ENCODE assay signal across 11 cellular contexts in genomic region chr1:202161151-202162048, GRCh38. TPM values are rescaled to one million over a fixed set of nuclear protein-coding genes. Genes with fewer than 3 reads are reported as not detected.
A peak's percentile ranks its signal among the peaks of the same experiment; 100 is the strongest.
DNase-seq lines count a peak whose midpoint lies in the region; ATAC-seq and TF ChIP-seq lines count a peak whose summit lies in the region.
"Had no signal": no experiment of that assay in that cellular context is flagged by ENCODE, and none has a peak within 500 bp of the region (broad histone marks: within the 10 kb centered on the region; RNA-seq: fewer than 3 reads in every experiment).

No MANE protein-coding gene starts in this region.

- ATAC-seq in CD4-positive, alpha-beta T cell (ENCODE audit: poor library complexity): no peak
- ATAC-seq in naive thymus-derived CD4-positive, alpha-beta T cell: no peak
- no peak for ATAC-seq in GM18867 (IDR thresholded peaks at IDR 0.05; ENCODE audit: unreplicated experiment)

- peaks cover 89% of the 10 kb centered on the region for H3K4me1 Mint-ChIP-seq in CD4-positive, alpha-beta T cell (ENCODE audit: low read depth)
- H3K4me1 Mint-ChIP-seq in activated naive CD4-positive, alpha-beta T cell treated with anti-CD3 and anti-CD28 coated beads, Interleukin-2, amount 50 U/mL, for 24 hours: peaks cover 81% of the 10 kb centered on the region
- peaks cover 47 to 98% (median 85%) of the 10 kb centered on the region in 7 donors for H3K4me1 Mint-ChIP-seq in naive thymus-derived CD4-positive, alpha-beta T cell

- peak overlapping the region; percentile 99 for H3K4me3 Mint-ChIP-seq in CD4-positive, alpha-beta T cell
- peak overlapping the region; percentile 94 for H3K4me3 Mint-ChIP-seq in activated naive CD4-positive, alpha-beta T cell treated with anti-CD3 and anti-CD28 coated beads, Interleukin-2, amount 50 U/mL, for 24 hours
- H3K4me3 Mint-ChIP-seq in naive thymus-derived CD4-positive, alpha-beta T cell: peak overlapping the region; percentile 71 to 99 (median 98)

- H3K27ac Mint-ChIP-seq in CD4-positive, alpha-beta T cell: peak overlapping the region; percentile 99
- H3K27ac Mint-ChIP-seq in activated naive CD4-positive, alpha-beta T cell treated with anti-CD3 and anti-CD28 coated beads, Interleukin-2, amount 50 U/mL, for 24 hours: peak overlapping the region; percentile 98
- peak overlapping the region; percentile 97 to 99 (median 98) for H3K27ac Mint-ChIP-seq in naive thymus-derived CD4-positive, alpha-beta T cell

- DNase-seq in CD4-positive, alpha-beta T cell: no peak
- no peak for DNase-seq in MM.1S
- no peak for DNase-seq in naive thymus-derived CD4-positive, alpha-beta T cell
- no peak for DNase-seq in HEK293T (ENCODE audit: extremely low spot score)
- no peak for DNase-seq in NCI-H526 (lab: John Stamatoyannopoulos, UW)
- no peak for DNase-seq in activated CD4-positive, alpha-beta T cell treated with anti-CD3 and anti-CD28 coated beads for 4 hours
- DNase-seq: NCI-H2081 treated with DMSO at 0.1 percent for 48 hours had no signal

- H3K4me1 ChIP-seq in MM.1S (ENCODE audit: low read length): peaks cover 16% of the 10 kb centered on the region
- peaks cover 82 to 87% of the 10 kb centered on the region in 2 donors for H3K4me1 ChIP-seq in naive thymus-derived CD4-positive, alpha-beta T cell (ENCODE audit: control insufficient read depth in 2 of 2, insufficient read depth in 2 of 2, low read length in 2 of 2)
- H3K4me1 ChIP-seq: breast epithelium had no signal

- H3K9me3 ChIP-seq in CD4-positive, alpha-beta T cell (ENCODE audit: control insufficient read depth, low read length): no peaks in the 10 kb centered on the region
- no peaks in the 10 kb centered on the region for H3K9me3 ChIP-seq in MM.1S (replicated peaks; ENCODE audit: insufficient read depth, low read length)
- no peaks in the 10 kb centered on the region for H3K9me3 ChIP-seq in naive thymus-derived CD4-positive, alpha-beta T cell (ENCODE audit: control insufficient read depth in 2 of 3, low read length in 3 of 3)
- H3K9me3 ChIP-seq: breast epithelium, thoracic aorta had no signal

- no peaks in the 10 kb centered on the region for H3K9me3 Mint-ChIP-seq in CD4-positive, alpha-beta T cell
- no peaks in the 10 kb centered on the region for H3K9me3 Mint-ChIP-seq in activated naive CD4-positive, alpha-beta T cell treated with anti-CD3 and anti-CD28 coated beads, Interleukin-2, amount 50 U/mL, for 24 hours
- H3K9me3 Mint-ChIP-seq in naive thymus-derived CD4-positive, alpha-beta T cell: no peaks in the 10 kb centered on the region

- H3K36me3 Mint-ChIP-seq in CD4-positive, alpha-beta T cell (ENCODE audit: low read depth): peaks cover 35% of the 10 kb centered on the region
- peaks cover 2% of the 10 kb centered on the region for H3K36me3 Mint-ChIP-seq in activated naive CD4-positive, alpha-beta T cell treated with anti-CD3 and anti-CD28 coated beads, Interleukin-2, amount 50 U/mL, for 24 hours
- peaks cover 0 to 22% (median 0%) of the 10 kb centered on the region in 5 donors for H3K36me3 Mint-ChIP-seq in naive thymus-derived CD4-positive, alpha-beta T cell

- no peaks in the 10 kb centered on the region for H3K9me2 ChIP-seq in MM.1S (replicated peaks; ENCODE audit: insufficient read depth, low read length)

- H3K27ac ChIP-seq in CD4-positive, alpha-beta T cell (ENCODE audit: low read depth, low read length): peak overlapping the region; percentile 97
- H3K27ac ChIP-seq in MM.1S (ENCODE audit: low read length): peak overlapping the region; percentile 77; the same call in 1 of the 2 replicates
- H3K27ac ChIP-seq in naive thymus-derived CD4-positive, alpha-beta T cell (ENCODE audit: low read depth, low read length): peak overlapping the region; percentile 90
- H3K27ac ChIP-seq: thoracic aorta had no signal

- no peaks in the 10 kb centered on the region for H3K27me3 ChIP-seq in CD4-positive, alpha-beta T cell (ENCODE audit: control insufficient read depth, insufficient read depth, low read length)
- H3K27me3 ChIP-seq in MM.1S (replicated peaks; ENCODE audit: insufficient read depth, low read length): no peaks in the 10 kb centered on the region
- no peaks in the 10 kb centered on the region for H3K27me3 ChIP-seq in naive thymus-derived CD4-positive, alpha-beta T cell (ENCODE audit: control insufficient read depth in 2 of 2, insufficient read depth in 2 of 2, low read length in 2 of 2)
- H3K27me3 ChIP-seq: breast epithelium had no signal

- H3K4me2 ChIP-seq in MM.1S (ENCODE audit: low read depth, low read length): peak overlapping the region; percentile 99

- no peaks in the 10 kb centered on the region for H3K36me3 ChIP-seq in MM.1S (replicated peaks; ENCODE audit: insufficient read depth, low read length)
- peaks cover 0 to 19% (median 0%) of the 10 kb centered on the region in 3 experiments for H3K36me3 ChIP-seq in naive thymus-derived CD4-positive, alpha-beta T cell (ENCODE audit: control insufficient read depth in 2 of 3, insufficient read depth in 3 of 3, low read length in 3 of 3)
- H3K36me3 ChIP-seq: breast epithelium, thoracic aorta had no signal

- no peaks in the 10 kb centered on the region for H3K27me3 Mint-ChIP-seq in CD4-positive, alpha-beta T cell
- H3K27me3 Mint-ChIP-seq in activated naive CD4-positive, alpha-beta T cell treated with anti-CD3 and anti-CD28 coated beads, Interleukin-2, amount 50 U/mL, for 24 hours: no peaks in the 10 kb centered on the region
- no peaks in the 10 kb centered on the region for H3K27me3 Mint-ChIP-seq in naive thymus-derived CD4-positive, alpha-beta T cell

- POLR2A ChIA-PET in CD4-positive, alpha-beta T cell (lab: Charles Lee): interaction anchor here (0.8 to 4.9 kb wide), 6 partner anchors 7 to 1139 kb away, joined by 3 to 66 read pairs (median 7); partner anchors contain the start of genes ARL8A and PPP1R12B
- POLR2A ChIA-PET in naive thymus-derived CD4-positive, alpha-beta T cell (lab: Charles Lee): interaction anchor here (0.9 to 4.3 kb wide), 2 partner anchors 13 to 16 kb away, joined by 3 to 54 read pairs; partner anchors contain the start of gene ARL8A
- POLR2A ChIA-PET in HEK293T (lab: Yijun Ruan, JAX): no interaction called here

- peaks cover 50% of the 10 kb centered on the region for H3K79me2 ChIP-seq in MM.1S (ENCODE audit: low read length)

- no peak for TF ChIP-seq CTCF in CD4-positive, alpha-beta T cell (IDR thresholded peaks at IDR 0.05)
- TF ChIP-seq CTCF in MM.1S (IDR thresholded peaks at IDR 0.05; ENCODE audit: low read length): no peak

- H2AFZ ChIP-seq in MM.1S (ENCODE audit: low read length): peak overlapping the region; percentile 54

- CTCF ChIA-PET in CD4-positive, alpha-beta T cell (lab: Charles Lee): interaction anchor here (1.1 to 3.2 kb wide), 7 partner anchors 9 to 183 kb away, joined by 3 to 8 read pairs (median 6); partner anchors contain the start of genes ARL8A and LGR6
- CTCF ChIA-PET in naive thymus-derived CD4-positive, alpha-beta T cell (lab: Charles Lee): interaction anchor here (1.0 to 1.8 kb wide), 5 partner anchors 10 to 162 kb away, joined by 4 to 7 read pairs (median 6); no protein-coding TSS in a partner anchor
- CTCF ChIA-PET in HEK293T (lab: Yijun Ruan, JAX): no interaction called here

- intact Hi-C loops in CD4-positive, alpha-beta T cell (cut with DNase I, micrococcal nuclease): no loop called here
- intact Hi-C loops in naive thymus-derived CD4-positive, alpha-beta T cell (cut with micrococcal nuclease): loop anchor here (2.0 to 10.0 kb wide), 5 partner anchors 651 to 1163 kb away; partner anchors contain the start of genes CYB5R1 (in 1 of the 2), PCAT6 (in 1 of the 2), RABIF (in 1 of the 2) and TMEM183A (in 1 of the 2)

- peak overlapping the region; percentile 93 for H3K9ac ChIP-seq in MM.1S (ENCODE audit: low read length)

- peak overlapping the region; percentile 77 for H3K4me3 ChIP-seq in MM.1S (ENCODE audit: low read length)
- peak overlapping the region; percentile 98 for H3K4me3 ChIP-seq in naive thymus-derived CD4-positive, alpha-beta T cell (ENCODE audit: low read length)

- 0 out of 2 replicates have a peak, but pooled peaks cover 3% of the 10 kb centered on the region for H3F3A ChIP-seq in MM.1S (ENCODE audit: insufficient read depth, low read length)

- no peaks in the 10 kb centered on the region for H4K20me1 ChIP-seq in MM.1S (ENCODE audit: insufficient read depth, low read length)

TF ChIP-seq in HEK293T, 16 proteins besides CTCF, POLR2A, EP300 and RAD21:
- TF ChIP-seq ZNF384 (IDR thresholded peaks at IDR 0.05): no peak
- TF ChIP-seq ARNT (IDR thresholded peaks at IDR 0.05): no peak
- TF ChIP-seq FOXK2 (IDR thresholded peaks at IDR 0.05): no peak
- no peak for TF ChIP-seq SUZ12 (IDR thresholded peaks at IDR 0.05)
- TF ChIP-seq FOXM1 (IDR thresholded peaks at IDR 0.05; ENCODE audit: borderline replicate concordance): no peak
- no peak for TF ChIP-seq PKNOX1 (IDR thresholded peaks at IDR 0.05)
- TF ChIP-seq FOXA1 (IDR thresholded peaks at IDR 0.05): no peak
- TF ChIP-seq CTBP1 (IDR thresholded peaks at IDR 0.05; ENCODE audit: borderline replicate concordance): no peak
- TF ChIP-seq NFRKB (IDR thresholded peaks at IDR 0.05): no peak
- no peak for TF ChIP-seq BHLHE40 (IDR thresholded peaks at IDR 0.05; ENCODE audit: borderline replicate concordance)
- no peak for TF ChIP-seq ELF4 (IDR thresholded peaks at IDR 0.05)
- TF ChIP-seq LEF1 (IDR thresholded peaks at IDR 0.05; ENCODE audit: borderline replicate concordance): no peak

RNA-seq across cellular contexts. Expression of gene PTPN7, which starts 1.0 kb away (rescaled TPM):
- total RNA-seq in CD4-positive, alpha-beta T cell: 100 to 1,000 TPM; 144 to 145 TPM
- 100 to 1,000 TPM in 2 of 5 experiments, 10 to 100 TPM in 3; 43.2 to 258 (median 97.0) TPM for total RNA-seq in naive thymus-derived CD4-positive, alpha-beta T cell
- polyA plus RNA-seq in naive thymus-derived CD4-positive, alpha-beta T cell: 10 to 100 TPM; 40.4 to 78.6 TPM

RNA-seq across cellular contexts. Expression of gene ARL8A, which starts 16.9 kb away (rescaled TPM):
- total RNA-seq in CD4-positive, alpha-beta T cell: 10 to 100 TPM; 73.5 to 73.8 TPM
- 10 to 100 TPM; 38.2 to 99.4 (median 54.3) TPM for total RNA-seq in naive thymus-derived CD4-positive, alpha-beta T cell
- polyA plus RNA-seq in naive thymus-derived CD4-positive, alpha-beta T cell: 1 to 10 TPM; 5.5 to 6.3 TPM

RNA-seq across cellular contexts. Expression of gene LGR6, which starts 32.2 kb away (rescaled TPM):
- under 1 TPM; 0.19 to 0.45 TPM for total RNA-seq in CD4-positive, alpha-beta T cell
- 1 to 10 TPM in 1 of 5 experiments, under 1 TPM in 3, not detected in 1; 0.16 to 5.8 (median 0.67) TPM for total RNA-seq in naive thymus-derived CD4-positive, alpha-beta T cell
- under 1 TPM; 0.22 to 0.29 TPM for polyA plus RNA-seq in naive thymus-derived CD4-positive, alpha-beta T cell

RNA-seq across cellular contexts. Expression of gene GPR37L1, which starts 38.7 kb away (rescaled TPM):
- not detected for total RNA-seq in CD4-positive, alpha-beta T cell
- total RNA-seq in naive thymus-derived CD4-positive, alpha-beta T cell: not detected
- polyA plus RNA-seq in naive thymus-derived CD4-positive, alpha-beta T cell: under 1 TPM; 0.02 to 0.09 TPM
- total RNA-seq: breast epithelium, thoracic aorta had no signal

Comparison
In these comparisons a context has a peak if more than half of its experiments do, and no peak if none do; other contexts are left out.
1. intact Hi-C loops: an anchor here in naive thymus-derived CD4-positive, alpha-beta T cell (2.0 to 10.0 kb wide); none called in CD4-positive, alpha-beta T cell.